ENCODE assay signal across 22 cellular contexts in the genomic region with DNA sequence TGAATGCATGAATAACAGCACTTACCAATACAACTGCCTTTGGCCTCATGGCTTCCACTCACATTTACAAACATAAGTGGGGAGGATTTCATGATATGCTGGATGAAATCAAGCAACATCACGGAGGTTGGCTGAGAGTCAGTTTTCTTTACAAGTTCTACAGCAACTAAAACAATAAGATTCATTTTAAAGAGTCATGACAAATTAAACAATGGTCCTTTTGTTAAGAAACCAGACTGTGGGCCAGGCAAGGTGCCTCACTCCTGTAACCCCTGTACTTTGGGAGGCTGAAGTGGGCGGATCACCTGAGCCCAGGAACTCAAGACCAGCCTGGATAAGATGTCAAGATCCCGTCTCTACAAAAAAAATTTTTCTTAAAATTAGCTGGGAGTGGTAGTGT.
"Had no signal": no experiment of that assay in that cellular context is flagged by ENCODE, and none has a peak within 500 bp of the region (broad histone marks: within the 10 kb centered on the region; RNA-seq: fewer than 3 reads in every experiment).

No MANE protein-coding gene starts in this region.

- ATAC-seq: activated CD4-positive, CD25-positive, alpha-beta regulatory T cell treated with anti-CD3 and anti-CD28 coated beads, Interleukin-2, amount 50 U/mL, for 24 hours; activated CD8-positive, alpha-beta T cell treated with anti-CD3 and anti-CD28 coated beads, Interleukin-2, amount 10 ng/mL, durations not matched to agents 7 days and 5 days; activated naive CD8-positive, alpha-beta T cell treated with anti-CD3 and anti-CD28 coated beads, Interleukin-2, amount 50 U/mL, for 24 hours; heart right ventricle; lower lobe of right lung; naive thymus-derived CD8-positive, alpha-beta T cell; sciatic nerve; stimulated activated memory B cell treated with anti-CD40 and anti-IgM and Interleukin-4, amounts not matched to agents 10 μg/mL and 1 μg/mL and 100 μg/mL, for 72 hours had no signal

- H3K9me3 Mint-ChIP-seq: activated CD4-positive, alpha-beta T cell treated with anti-CD3 and anti-CD28 coated beads, Interleukin-2, amount 10 ng/mL, durations not matched to agents 24 days and 14 days; activated naive CD8-positive, alpha-beta T cell treated with anti-CD3 and anti-CD28 coated beads, Interleukin-2, amount 50 U/mL, for 24 hours; activated T-helper 1 cell treated with anti-CD3 and anti-CD28 coated beads, Interleukin-12 subunit alpha, Interleukin-12 subunit beta, Interleukin-2, Interleukin-4 antibody, amounts not matched to agents 30 ng/mL and 10 ng/mL and 1 ng/mL, durations not matched to agents 14 hours and 24 hours and 36 hours; neural progenitor cell; stimulated activated memory B cell treated with anti-CD40 and anti-IgM and Interleukin-4, amounts not matched to agents 10 μg/mL and 1 μg/mL and 100 μg/mL, for 72 hours; type B pancreatic cell had no signal

- DNase-seq: activated CD4-positive, alpha-beta T cell treated with anti-CD3 and anti-CD28 coated beads, Interleukin-2, amount 10 ng/mL, durations not matched to agents 24 days and 14 days; activated CD8-positive, alpha-beta T cell treated with anti-CD3 and anti-CD28 coated beads, Interleukin-2, amount 10 ng/mL, durations not matched to agents 7 days and 5 days; activated gamma-delta T cell; activated naive CD4-positive, alpha-beta T cell treated with anti-CD3 and anti-CD28 coated beads, Interleukin-2, amount 50 U/mL, for 16 hours; activated naive CD8-positive, alpha-beta T cell treated with anti-CD3 and anti-CD28 coated beads, Interleukin-2, amount 50 U/mL, for 24 hours; heart right ventricle; lower lobe of right lung; naive thymus-derived CD8-positive, alpha-beta T cell; posterior cingulate gyrus; small intestine; stimulated activated CD4-positive, alpha-beta T cell treated with anti-CD3 and anti-CD28 coated beads, Interleukin-2, amount 100 ng/mL, for 24 hours; testis had no signal

- H3K27me3 Mint-ChIP-seq: activated CD4-positive, alpha-beta T cell treated with anti-CD3 and anti-CD28 coated beads, Interleukin-2, amount 10 ng/mL, durations not matched to agents 24 days and 14 days; activated naive CD8-positive, alpha-beta T cell treated with anti-CD3 and anti-CD28 coated beads, Interleukin-2, amount 50 U/mL, for 24 hours; naive thymus-derived CD8-positive, alpha-beta T cell; stimulated activated memory B cell treated with anti-CD40 and anti-IgM and Interleukin-4, amounts not matched to agents 10 μg/mL and 1 μg/mL and 100 μg/mL, for 72 hours; type B pancreatic cell had no signal

- H3K36me3 ChIP-seq: cardiac muscle cell, neural progenitor cell had no signal

- H3K27me3 ChIP-seq: cardiac muscle cell, heart right ventricle, neural progenitor cell, testis, vagina had no signal

- H3K4me3 Mint-ChIP-seq: activated CD4-positive, alpha-beta T cell treated with anti-CD3 and anti-CD28 coated beads, Interleukin-2, amount 10 ng/mL, durations not matched to agents 24 days and 14 days; activated CD8-positive, alpha-beta T cell treated with anti-CD3 and anti-CD28 coated beads, Interleukin-2, amount 10 ng/mL, durations not matched to agents 7 days and 5 days; activated naive CD8-positive, alpha-beta T cell treated with anti-CD3 and anti-CD28 coated beads, Interleukin-2, amount 50 U/mL, for 24 hours; activated T-helper 1 cell treated with anti-CD3 and anti-CD28 coated beads, Interleukin-12 subunit alpha, Interleukin-12 subunit beta, Interleukin-2, Interleukin-4 antibody, amounts not matched to agents 30 ng/mL and 10 ng/mL and 1 ng/mL, durations not matched to agents 14 hours and 24 hours and 36 hours; neural progenitor cell; stimulated activated memory B cell treated with anti-CD40 and anti-IgM and Interleukin-4, amounts not matched to agents 10 μg/mL and 1 μg/mL and 100 μg/mL, for 72 hours; type B pancreatic cell had no signal

- H3K4me1 Mint-ChIP-seq: neural progenitor cell; stimulated activated memory B cell treated with anti-CD40 and anti-IgM and Interleukin-4, amounts not matched to agents 10 μg/mL and 1 μg/mL and 100 μg/mL, for 72 hours had no signal

- H3K27ac Mint-ChIP-seq: activated CD4-positive, alpha-beta T cell treated with anti-CD3 and anti-CD28 coated beads, Interleukin-2, amount 10 ng/mL, durations not matched to agents 24 days and 14 days; activated CD8-positive, alpha-beta T cell treated with anti-CD3 and anti-CD28 coated beads, Interleukin-2, amount 10 ng/mL, durations not matched to agents 7 days and 5 days; activated naive CD8-positive, alpha-beta T cell treated with anti-CD3 and anti-CD28 coated beads, Interleukin-2, amount 50 U/mL, for 24 hours; activated T-helper 1 cell treated with anti-CD3 and anti-CD28 coated beads, Interleukin-12 subunit alpha, Interleukin-12 subunit beta, Interleukin-2, Interleukin-4 antibody, amounts not matched to agents 30 ng/mL and 10 ng/mL and 1 ng/mL, durations not matched to agents 14 hours and 24 hours and 36 hours; neural progenitor cell; stimulated activated memory B cell treated with anti-CD40 and anti-IgM and Interleukin-4, amounts not matched to agents 10 μg/mL and 1 μg/mL and 100 μg/mL, for 72 hours; type B pancreatic cell had no signal

- H3K27ac ChIP-seq: cardiac muscle cell, epithelial cell of prostate, heart right ventricle, lower lobe of right lung, neural progenitor cell, testis, vagina, VCaP had no signal

- H3K4me1 ChIP-seq: heart right ventricle, lower lobe of right lung, neural progenitor cell, testis, vagina had no signal

- H3K9me3 ChIP-seq: heart right ventricle, lower lobe of right lung, testis, vagina had no signal

- H3K4me3 ChIP-seq: cardiac muscle cell, heart right ventricle, lower lobe of right lung, neural progenitor cell, testis, vagina had no signal
